15 cellular contexts compared by ENCODE assay signal in the genomic region with DNA sequence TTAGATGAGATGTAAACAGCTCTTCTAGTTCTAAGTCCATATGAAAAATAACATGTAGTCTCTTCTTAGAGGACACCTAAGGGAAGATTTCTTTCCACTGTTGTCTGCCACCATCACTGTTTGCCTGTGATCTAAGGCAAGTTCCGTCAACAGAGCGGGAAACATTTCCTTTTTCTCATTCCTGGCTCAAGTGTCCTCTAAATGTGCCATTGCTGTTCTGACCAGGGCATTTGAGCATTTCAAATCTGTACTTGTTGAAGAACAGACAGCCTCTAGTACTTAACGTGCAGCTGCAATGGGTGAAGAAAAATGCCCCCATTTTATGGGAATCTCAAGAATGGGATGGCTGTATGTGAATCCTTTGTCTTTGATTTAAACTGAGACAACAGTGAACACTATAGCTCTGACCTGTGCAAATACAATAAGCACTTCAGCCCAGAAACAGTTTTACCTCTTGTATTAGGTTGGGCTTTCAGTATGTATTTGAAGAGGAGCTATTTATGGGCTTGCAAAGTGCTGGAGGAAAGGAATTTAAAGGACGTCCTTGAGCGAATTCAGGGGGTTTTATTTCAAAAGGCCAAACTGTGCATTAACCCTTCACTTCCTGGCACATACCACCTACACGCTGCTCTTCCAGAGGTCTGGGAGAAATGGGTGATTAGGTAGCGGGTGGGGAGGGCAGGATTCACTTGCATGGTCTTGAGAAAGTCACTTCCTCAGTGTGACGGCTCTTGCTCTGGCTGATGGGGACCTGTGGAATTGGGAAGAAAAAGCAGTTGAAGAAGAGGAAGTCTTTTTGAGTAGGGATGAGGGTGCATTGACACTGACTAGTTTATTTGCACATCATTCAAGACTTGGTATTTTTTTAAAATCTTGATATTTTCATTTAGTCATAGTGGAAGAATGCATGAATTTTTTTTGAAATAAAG.
DNase-seq lines count a peak whose midpoint lies in the region; ATAC-seq and TF ChIP-seq lines count a peak whose summit lies in the region.
"Had no signal": no experiment of that assay in that cellular context is flagged by ENCODE, and none has a peak within 500 bp of the region (broad histone marks: within the 10 kb centered on the region; RNA-seq: fewer than 3 reads in every experiment).

No MANE protein-coding gene starts in this region.

- no peak for TF ChIP-seq CTCF in choroid plexus epithelial cell (conservative IDR thresholded peaks at IDR 0.05; ENCODE audit: low read depth, low read length)
- no peak for TF ChIP-seq CTCF in brain microvascular endothelial cell (IDR thresholded peaks at IDR 0.05; ENCODE audit: low read depth, low read length, missing control alignments)

- peak in 2 of 3 experiments; percentile 36 to 86 for DNase-seq in NCI-H1417 (lab: John Stamatoyannopoulos, UW)
- no peak for DNase-seq in NCI-H1417 treated with DMSO at 0.1 percent for 48 hours (lab: John Stamatoyannopoulos, UW)
- peak; percentile 2 for DNase-seq in NCI-H2029 (lab: John Stamatoyannopoulos, UW)
- peak; percentile 28 for DNase-seq in choroid plexus epithelial cell (ENCODE audit: low read depth)
- DNase-seq in pons (ENCODE audit: low spot score) = peak; percentile 74
- no peak for DNase-seq in brain microvascular endothelial cell
- DNase-seq in NCI-H1694 treated with DMSO at 0.1 percent for 48 hours (lab: John Stamatoyannopoulos, UW) = no peak
- DNase-seq: activated B cell treated with CpG ODN at 0.5 μM for 24 hours; activated CD8-positive, alpha-beta memory T cell treated with anti-CD3 and anti-CD28 coated beads, Interleukin-2, amount 50 U/mL, for 4 hours; MM.1S; occipital lobe had no signal

- no peaks in the 10 kb centered on the region for H3K27me3 ChIP-seq in brain microvascular endothelial cell (replicated peaks)

- H3K27ac ChIP-seq in brain microvascular endothelial cell = no peak overlapping the region
- H3K27ac ChIP-seq: A549 had no signal

- H3K4me3 ChIP-seq in choroid plexus epithelial cell (ENCODE audit: low read depth, low read length) (no peak overlapping the region), brain microvascular endothelial cell (ENCODE audit: low read depth, low read length) (no peak overlapping the region)
- H3K4me3 ChIP-seq: A549, smooth muscle cell had no signal

- in situ Hi-C loops in brain microvascular endothelial cell (cut with HindIII; ENCODE audit: low pct_ligation_motif_present, low sequenced_read_pairs) = no loop called here

- ATAC-seq in GM19324 (IDR thresholded peaks at IDR 0.05; ENCODE audit: low FRiP score, unreplicated experiment) = no peak
- ATAC-seq: A549; activated naive CD4-positive, alpha-beta T cell treated with anti-CD3 and anti-CD28 coated beads, Interleukin-2, amount 50 U/mL, for 72 hours had no signal

- no peaks in the 10 kb centered on the region for H3K36me3 ChIP-seq in brain microvascular endothelial cell (replicated peaks)

Comparison
In these comparisons a context has a peak if more than half of its experiments do, and no peak if none do; other contexts are left out.
1. DNase-seq: peak in NCI-H1417 (2 of 3), NCI-H2029 (single experiment), choroid plexus epithelial cell (single experiment) and pons (single experiment); none in NCI-H1417 treated with DMSO at 0.1 percent for 48 hours (single experiment), brain microvascular endothelial cell (single experiment) and NCI-H1694 treated with DMSO at 0.1 percent for 48 hours (single experiment).